ENCODE assay signal across 22 cellular contexts in the genomic region with DNA sequence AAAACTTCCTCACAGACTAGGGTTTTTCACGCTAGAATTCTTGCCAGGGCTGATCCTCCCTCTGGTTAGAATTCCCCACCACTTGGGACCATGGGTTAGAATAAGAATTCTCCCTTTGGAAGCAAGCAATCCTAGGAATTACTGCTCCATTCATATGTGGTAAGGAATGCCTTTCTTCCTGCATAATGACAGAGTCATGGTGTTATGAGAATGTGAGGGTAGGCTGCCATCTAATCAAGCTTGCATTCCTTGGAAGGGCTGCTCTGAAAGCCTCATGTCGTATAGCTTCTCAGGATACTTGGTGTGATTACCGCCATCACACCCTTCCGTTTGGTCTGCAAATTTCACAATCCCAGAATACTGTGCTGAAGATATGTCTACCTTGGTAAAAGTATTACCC.
DNase-seq lines count a peak whose midpoint lies in the region; ATAC-seq, FAIRE-seq and TF ChIP-seq lines count a peak whose summit lies in the region.
"Had no signal": no experiment of that assay in that cellular context is flagged by ENCODE, and none has a peak within 500 bp of the region (broad histone marks: within the 10 kb centered on the region; RNA-seq: fewer than 3 reads in every experiment).

No MANE protein-coding gene starts in this region.

- no peak for TF ChIP-seq CTCF in astrocyte of the cerebellum (IDR thresholded peaks at IDR 0.05; ENCODE audit: low read depth, low read length, missing control alignments)

- H3K79me1 ChIP-seq in neuronal stem cell (ENCODE audit: low read depth, low read length) = no peaks in the 10 kb centered on the region

- H3K27me3 ChIP-seq in HUES6 (ENCODE audit: control insufficient read depth, insufficient read depth, low read length) = no peaks in the 10 kb centered on the region
- no peaks in the 10 kb centered on the region for H3K27me3 ChIP-seq in neuronal stem cell (ENCODE audit: control insufficient read depth in 3 of 3, insufficient read depth in 3 of 3, low read depth in 1 of 3, low read length in 3 of 3)
- H3K27me3 ChIP-seq: BLaER1 treated with 17β-estradiol and CSF1 and Interleukin-3, amounts not matched to agents 10 nM and 100 nM had no signal

- H2AFZ ChIP-seq in neuronal stem cell (ENCODE audit: low read length) = no peak overlapping the region

- no peak overlapping the region for H3K4me2 ChIP-seq in neuronal stem cell (ENCODE audit: insufficient read depth, low read length, poor library complexity, severe bottlenecking)
- H3K4me2 ChIP-seq: BLaER1 treated with 17β-estradiol and CSF1 and Interleukin-3, amounts not matched to agents 10 nM and 100 nM had no signal

- ATAC-seq in left colon = no peak
- ATAC-seq: CD8-positive, alpha-beta T cell had no signal

- in situ Hi-C loops in astrocyte of the cerebellum (cut with HindIII; ENCODE audit: low sequenced_read_pairs) = no loop called here

- H3K36me3 ChIP-seq in HUES6 (ENCODE audit: control insufficient read depth, insufficient read depth, low read length) (no peaks in the 10 kb centered on the region), neuronal stem cell (replicated peaks in 1 of 2; ENCODE audit: control insufficient read depth in 2 of 2, insufficient read depth in 2 of 2, low read length in 2 of 2) (no peaks in the 10 kb centered on the region)
- H3K36me3 ChIP-seq: BLaER1 treated with 17β-estradiol and CSF1 and Interleukin-3, amounts not matched to agents 10 nM and 100 nM had no signal

- H3K14ac ChIP-seq in neuronal stem cell (ENCODE audit: low read length) = no peak overlapping the region

- no peak overlapping the region for H2BK12ac ChIP-seq in neuronal stem cell (ENCODE audit: low read length)

- H3K27ac ChIP-seq in HUES6 (ENCODE audit: low read depth, low read length) = 0 out of 2 replicates have a peak overlapping the region, but pooled peaks have one; percentile 4
- no peak overlapping the region for H3K27ac ChIP-seq in neuronal stem cell (replicated peaks; ENCODE audit: low read length)
- H3K27ac ChIP-seq: BLaER1 treated with 17β-estradiol and CSF1 and Interleukin-3, amounts not matched to agents 10 nM and 100 nM; HL-60; SK-N-MC had no signal

- no peak overlapping the region for H2BK5ac ChIP-seq in neuronal stem cell (ENCODE audit: low read length)

- intact Hi-C loops in left colon (cut with DNase I, micrococcal nuclease) = no loop called here

- H3K4ac ChIP-seq in neuronal stem cell (ENCODE audit: low read length) = no peak overlapping the region

- no peak overlapping the region for H2BK15ac ChIP-seq in neuronal stem cell (ENCODE audit: low read length)

- peak; percentile 20 for DNase-seq in astrocyte of the cerebellum (ENCODE audit: low read depth)
- DNase-seq in iPS-NIHi7 (ENCODE audit: extremely low spot score) = peak; percentile 10
- peak; percentile 8 for DNase-seq in neuronal stem cell (ENCODE audit: low spot score)
- DNase-seq in activated CD8-positive, alpha-beta memory T cell treated with anti-CD3 and anti-CD28 coated beads for 24 hours = no peak
- no peak for DNase-seq in left colon
- no peak for DNase-seq in GM19239 (ENCODE audit: insufficient read length, low spot score)
- DNase-seq: Calu3; CD8-positive, alpha-beta T cell; HCEC 1CT; Kasumi-1; NCI-H1092 treated with DMSO at 0.1 percent for 48 hours; NCI-H2081; NCI-H510A; NCI-H748 treated with DMSO at 0.1 percent for 48 hours; OCI-M1; Right ventricle myocardium superior had no signal

- H3K18ac ChIP-seq in neuronal stem cell (ENCODE audit: low read length) = no peak overlapping the region

- H3K23ac ChIP-seq in neuronal stem cell (ENCODE audit: low read depth, low read length, poor library complexity) = no peak overlapping the region

- H4K91ac ChIP-seq in neuronal stem cell (ENCODE audit: low read depth, low read length, poor library complexity) = no peak overlapping the region

- H3K9me3 ChIP-seq in HUES6 (ENCODE audit: control insufficient read depth, insufficient read depth, low read depth, low read length) (no peaks in the 10 kb centered on the region), neuronal stem cell (replicated peaks in 1 of 2; ENCODE audit: control insufficient read depth in 2 of 2, insufficient read depth in 1 of 2, low read depth in 1 of 2, low read length in 2 of 2) (no peaks in the 10 kb centered on the region)
- H3K9me3 ChIP-seq: BLaER1 treated with 17β-estradiol and CSF1 and Interleukin-3, amounts not matched to agents 10 nM and 100 nM had no signal

- H3K4me1 ChIP-seq in HUES6 (ENCODE audit: control insufficient read depth, insufficient read depth, low read length) (peaks cover 8% of the 10 kb centered on the region), neuronal stem cell (ENCODE audit: control insufficient read depth in 2 of 2, insufficient read depth in 1 of 2, low read depth in 1 of 2, low read length in 2 of 2) (no peaks in the 10 kb centered on the region)
- H3K4me1 ChIP-seq: BLaER1 treated with 17β-estradiol and CSF1 and Interleukin-3, amounts not matched to agents 10 nM and 100 nM had no signal

- H3K4me3 ChIP-seq in HUES6 (ENCODE audit: low read depth, low read length) = no peak overlapping the region
- no peak overlapping the region for H3K4me3 ChIP-seq in astrocyte of the cerebellum (ENCODE audit: low read depth, low read length)
- no peak overlapping the region for H3K4me3 ChIP-seq in neuronal stem cell (ENCODE audit: low read length in 2 of 2)
- H3K4me3 ChIP-seq: BLaER1 treated with 17β-estradiol and CSF1 and Interleukin-3, amounts not matched to agents 10 nM and 100 nM; SK-N-MC had no signal

- H3K9ac ChIP-seq in HUES6 (ENCODE audit: low read length) = no peak overlapping the region
- no peak overlapping the region for H3K9ac ChIP-seq in neuronal stem cell (ENCODE audit: low read depth, low read length, poor library complexity)
- H3K9ac ChIP-seq: BLaER1 treated with 17β-estradiol and CSF1 and Interleukin-3, amounts not matched to agents 10 nM and 100 nM had no signal

- no peak overlapping the region for H2BK120ac ChIP-seq in neuronal stem cell (ENCODE audit: low read depth, low read length)

- no peak overlapping the region for H2AK5ac ChIP-seq in neuronal stem cell (ENCODE audit: low read depth, low read length)

- H4K8ac ChIP-seq in neuronal stem cell (ENCODE audit: low read depth, low read length) = no peak overlapping the region

- FAIRE-seq in GM19239 (lab: Jason Lieb, UNC) = no peak
- FAIRE-seq: GM12892, GM18507 had no signal

- WGBS in neuronal stem cell (ENCODE audit: extremely low coverage in 2 of 2, insufficient read length in 2 of 2, insufficient replicate concordance in 1 of 2), 2 donors = no CpG with 5 or more reads among the region's 4 CpGs

Comparison
In these comparisons a context has a peak if more than half of its experiments do, and no peak if none do; other contexts are left out.
1. DNase-seq: peak in astrocyte of the cerebellum (single experiment), iPS-NIHi7 (single experiment) and neuronal stem cell (single experiment); none in activated CD8-positive, alpha-beta memory T cell treated with anti-CD3 and anti-CD28 coated beads for 24 hours (single experiment), left colon (0 of 2) and GM19239 (single experiment).